ENCODE assay signal across 32 cellular contexts in the genomic region with DNA sequence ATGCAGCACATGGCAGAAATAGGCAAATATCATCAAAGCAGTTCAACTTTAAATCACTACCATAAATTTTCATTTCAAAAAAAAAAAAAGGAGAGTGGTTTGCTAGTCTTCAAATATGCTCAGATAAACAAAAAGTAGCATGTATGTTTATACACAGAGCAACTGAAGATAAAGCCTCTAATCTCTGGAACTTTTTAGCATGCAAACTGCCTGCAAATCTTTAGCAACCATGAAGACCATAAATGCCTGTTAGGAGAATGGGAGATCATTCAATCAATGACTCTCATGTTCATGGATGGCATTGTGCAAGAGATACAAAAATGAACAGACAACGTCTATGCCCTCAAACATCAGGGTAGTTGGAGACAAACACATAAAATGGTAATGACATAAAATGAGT.
"Had no signal": no experiment of that assay in that cellular context is flagged by ENCODE, and none has a peak within 500 bp of the region (broad histone marks: within the 10 kb centered on the region; RNA-seq: fewer than 3 reads in every experiment).

No MANE protein-coding gene starts in this region.

- H3K4me3 ChIP-seq: ascending aorta, breast epithelium, cardiac muscle cell, colonic mucosa, gastrocnemius medialis, heart left ventricle had no signal

- H3K4me1 Mint-ChIP-seq: activated CD4-positive, alpha-beta T cell treated with anti-CD3 and anti-CD28 coated beads for 36 hours; activated CD4-positive, alpha-beta T cell treated with anti-CD3 and anti-CD28 coated beads, Interleukin-2, amount 10 ng/mL, durations not matched to agents 24 days and 14 days; activated CD8-positive, alpha-beta memory T cell treated with anti-CD3 and anti-CD28 coated beads, Interleukin-2, amount 10 ng/mL, durations not matched to agents 7 days and 5 days; activated naive CD4-positive, alpha-beta T cell treated with anti-CD3 and anti-CD28 coated beads, Interleukin-2, amount 10 ng/mL, durations not matched to agents 7 days and 5 days; activated naive CD8-positive, alpha-beta T cell treated with anti-CD3 and anti-CD28 coated beads, Interleukin-2, amount 10 ng/mL, durations not matched to agents 7 days and 5 days; activated T-helper 17 cell treated with anti-CD3 and anti-CD28 coated beads, Interleukin-2, amount 50 U/mL, for 72 hours had no signal

- H3K9me3 Mint-ChIP-seq: activated CD4-positive, alpha-beta memory T cell treated with anti-CD3 and anti-CD28 coated beads for 36 hours; activated CD4-positive, alpha-beta T cell treated with anti-CD3 and anti-CD28 coated beads, Interleukin-2, amount 10 ng/mL, durations not matched to agents 24 days and 14 days; activated naive CD4-positive, alpha-beta T cell treated with anti-CD3 and anti-CD28 coated beads, Interleukin-2, amount 10 ng/mL, durations not matched to agents 7 days and 5 days; activated naive CD4-positive, alpha-beta T cell treated with anti-CD3 and anti-CD28 coated beads, Interleukin-2, amount 50 U/mL, for 72 hours; activated naive CD8-positive, alpha-beta T cell treated with anti-CD3 and anti-CD28 coated beads, Interleukin-2, amount 10 ng/mL, durations not matched to agents 7 days and 5 days; activated T-helper 17 cell treated with anti-CD3 and anti-CD28 coated beads, Interleukin-2, amount 50 U/mL, for 72 hours; T-helper 2 cell treated with Interferon-gamma antibody and Interleukin-4, amounts not matched to agents 5 μg/mL and 100 μg/mL, for 36 hours had no signal

- H3K27me3 Mint-ChIP-seq: activated CD4-positive, alpha-beta memory T cell treated with anti-CD3 and anti-CD28 coated beads for 36 hours; activated CD4-positive, alpha-beta T cell treated with anti-CD3 and anti-CD28 coated beads for 36 hours; activated CD4-positive, alpha-beta T cell treated with anti-CD3 and anti-CD28 coated beads, Interleukin-2, amount 10 ng/mL, durations not matched to agents 24 days and 14 days; activated CD8-positive, alpha-beta memory T cell treated with anti-CD3 and anti-CD28 coated beads, Interleukin-2, amount 10 ng/mL, durations not matched to agents 7 days and 5 days; activated naive CD4-positive, alpha-beta T cell treated with anti-CD3 and anti-CD28 coated beads, Interleukin-2, amount 10 ng/mL, durations not matched to agents 7 days and 5 days; activated naive CD8-positive, alpha-beta T cell treated with anti-CD3 and anti-CD28 coated beads, Interleukin-2, amount 10 ng/mL, durations not matched to agents 7 days and 5 days; activated T-helper 17 cell treated with anti-CD3 and anti-CD28 coated beads, Interleukin-2, amount 50 U/mL, for 72 hours; brain; T-helper 17 cell had no signal

- H3K36me3 Mint-ChIP-seq: activated naive CD4-positive, alpha-beta T cell treated with anti-CD3 and anti-CD28 coated beads, Interleukin-2, amount 50 U/mL, for 72 hours had no signal

- H3K4me1 ChIP-seq: ascending aorta, breast epithelium, colonic mucosa, foreskin keratinocyte, gastrocnemius medialis, heart left ventricle had no signal

- H3K27ac ChIP-seq: ascending aorta, breast epithelium, cardiac muscle cell, colonic mucosa, foreskin keratinocyte, gastrocnemius medialis, heart left ventricle had no signal

- ATAC-seq: activated CD4-positive, alpha-beta T cell treated with anti-CD3 and anti-CD28 coated beads for 36 hours; activated CD8-positive, alpha-beta memory T cell treated with anti-CD3 and anti-CD28 coated beads, Interleukin-2, amount 10 ng/mL, durations not matched to agents 7 days and 5 days; activated CD8-positive, alpha-beta T cell treated with anti-CD3 and anti-CD28 coated beads, Interleukin-2, amount 10 ng/mL, durations not matched to agents 7 days and 5 days; activated naive CD4-positive, alpha-beta T cell treated with anti-CD3 and anti-CD28 coated beads, Interleukin-2, amount 50 U/mL, for 72 hours; activated T-helper 17 cell treated with anti-CD3 and anti-CD28 coated beads, Interleukin-2, amount 50 U/mL, for 72 hours; esophagus mucosa; foreskin keratinocyte; gastrocnemius medialis; heart left ventricle; T-helper 17 cell had no signal

- FAIRE-seq: endometrium had no signal

- H3K36me3 ChIP-seq: breast epithelium, cardiac muscle cell, colonic mucosa, gastrocnemius medialis had no signal

- H3K4me3 Mint-ChIP-seq: activated CD4-positive, alpha-beta memory T cell treated with anti-CD3 and anti-CD28 coated beads for 36 hours; activated CD4-positive, alpha-beta T cell treated with anti-CD3 and anti-CD28 coated beads for 36 hours; activated CD4-positive, alpha-beta T cell treated with anti-CD3 and anti-CD28 coated beads, Interleukin-2, amount 10 ng/mL, durations not matched to agents 24 days and 14 days; activated CD8-positive, alpha-beta memory T cell treated with anti-CD3 and anti-CD28 coated beads, Interleukin-2, amount 10 ng/mL, durations not matched to agents 7 days and 5 days; activated CD8-positive, alpha-beta T cell treated with anti-CD3 and anti-CD28 coated beads, Interleukin-2, amount 10 ng/mL, durations not matched to agents 7 days and 5 days; activated naive CD4-positive, alpha-beta T cell treated with anti-CD3 and anti-CD28 coated beads, Interleukin-2, amount 10 ng/mL, durations not matched to agents 7 days and 5 days; activated naive CD8-positive, alpha-beta T cell treated with anti-CD3 and anti-CD28 coated beads, Interleukin-2, amount 10 ng/mL, durations not matched to agents 7 days and 5 days; activated T-helper 17 cell treated with anti-CD3 and anti-CD28 coated beads, Interleukin-2, amount 50 U/mL, for 72 hours; brain; T-helper 17 cell; T-helper 2 cell treated with Interferon-gamma antibody and Interleukin-4, amounts not matched to agents 5 μg/mL and 100 μg/mL, for 36 hours had no signal

- H3K9me3 ChIP-seq: ascending aorta, breast epithelium, colonic mucosa, gastrocnemius medialis, heart left ventricle had no signal

- DNase-seq: activated CD4-positive, alpha-beta memory T cell treated with anti-CD3 and anti-CD28 coated beads for 36 hours; activated CD4-positive, alpha-beta T cell treated with anti-CD3 and anti-CD28 coated beads for 36 hours; activated CD4-positive, alpha-beta T cell treated with anti-CD3 and anti-CD28 coated beads, Interleukin-2, amount 10 ng/mL, durations not matched to agents 24 days and 14 days; activated CD4-positive, CD25-positive, alpha-beta regulatory T cell; activated CD4-positive, CD25-positive, alpha-beta regulatory T cell treated with anti-CD3 and anti-CD28 coated beads, Interleukin-2, amount 50 U/mL, for 72 hours; activated CD8-positive, alpha-beta memory T cell treated with anti-CD3 and anti-CD28 coated beads, Interleukin-2, amount 10 ng/mL, durations not matched to agents 7 days and 5 days; activated CD8-positive, alpha-beta memory T cell treated with anti-CD3 and anti-CD28 coated beads, Interleukin-2, amount 50 U/mL, for 4 hours; activated CD8-positive, alpha-beta T cell treated with anti-CD3 and anti-CD28 coated beads, Interleukin-2, amount 10 ng/mL, durations not matched to agents 7 days and 5 days; activated gamma-delta T cell; activated naive CD4-positive, alpha-beta T cell; activated naive CD4-positive, alpha-beta T cell treated with anti-CD3 and anti-CD28 coated beads, Interleukin-2, amount 10 ng/mL, durations not matched to agents 7 days and 5 days; activated naive CD8-positive, alpha-beta T cell treated with anti-CD3 and anti-CD28 coated beads, Interleukin-2, amount 10 ng/mL, durations not matched to agents 7 days and 5 days; activated T-cell treated with anti-CD3 and anti-CD28 coated beads, Interleukin-2, amount 50 U/mL, for 1 hour; central memory CD4-positive, alpha-beta T cell; colonic mucosa; effector CD8-positive, alpha-beta T cell; foreskin keratinocyte; gastrocnemius medialis; glutamatergic neuron; heart left ventricle; T-helper 1 cell; T-helper 17 cell; T1000 had no signal

- H3K27me3 ChIP-seq: ascending aorta, breast epithelium, cardiac muscle cell, colonic mucosa, foreskin keratinocyte, gastrocnemius medialis, heart left ventricle had no signal

- H3K27ac Mint-ChIP-seq: activated CD4-positive, alpha-beta memory T cell treated with anti-CD3 and anti-CD28 coated beads for 36 hours; activated CD4-positive, alpha-beta T cell treated with anti-CD3 and anti-CD28 coated beads for 36 hours; activated CD4-positive, alpha-beta T cell treated with anti-CD3 and anti-CD28 coated beads, Interleukin-2, amount 10 ng/mL, durations not matched to agents 24 days and 14 days; activated CD8-positive, alpha-beta memory T cell treated with anti-CD3 and anti-CD28 coated beads, Interleukin-2, amount 10 ng/mL, durations not matched to agents 7 days and 5 days; activated CD8-positive, alpha-beta T cell treated with anti-CD3 and anti-CD28 coated beads, Interleukin-2, amount 10 ng/mL, durations not matched to agents 7 days and 5 days; activated naive CD4-positive, alpha-beta T cell treated with anti-CD3 and anti-CD28 coated beads, Interleukin-2, amount 10 ng/mL, durations not matched to agents 7 days and 5 days; activated naive CD4-positive, alpha-beta T cell treated with anti-CD3 and anti-CD28 coated beads, Interleukin-2, amount 50 U/mL, for 72 hours; activated naive CD8-positive, alpha-beta T cell treated with anti-CD3 and anti-CD28 coated beads, Interleukin-2, amount 10 ng/mL, durations not matched to agents 7 days and 5 days; activated T-helper 17 cell treated with anti-CD3 and anti-CD28 coated beads, Interleukin-2, amount 50 U/mL, for 72 hours; T-helper 17 cell; T-helper 2 cell treated with Interferon-gamma antibody and Interleukin-4, amounts not matched to agents 5 μg/mL and 100 μg/mL, for 36 hours had no signal
